ENCODE assay signal across 14 cellular contexts in the genomic region with DNA sequence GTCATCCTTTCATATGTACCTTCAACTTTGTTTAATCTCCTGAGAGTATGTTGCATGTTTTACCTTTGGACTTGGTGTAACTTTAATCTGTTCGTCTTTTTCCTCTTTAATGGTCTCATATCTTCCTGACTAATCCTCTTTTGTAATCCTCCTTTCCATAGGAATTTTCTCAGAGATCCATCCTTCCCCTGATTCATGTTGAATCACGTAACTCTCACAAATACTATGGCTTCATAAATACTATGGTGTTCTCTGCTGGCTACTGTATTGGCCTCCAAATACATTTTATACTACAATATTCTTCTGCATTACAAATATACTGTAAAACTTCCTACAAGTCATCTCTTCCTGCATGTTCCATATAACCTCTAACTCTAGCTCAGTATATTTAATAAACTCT.
DNase-seq lines count a peak whose midpoint lies in the region; TF ChIP-seq lines count a peak whose summit lies in the region.
"Had no signal": no experiment of that assay in that cellular context is flagged by ENCODE, and none has a peak within 500 bp of the region (broad histone marks: within the 10 kb centered on the region; RNA-seq: fewer than 3 reads in every experiment).

No MANE protein-coding gene starts in this region.

- TF ChIP-seq CTCF in SU-DHL-6 (IDR thresholded peaks at IDR 0.05; ENCODE audit: insufficient read depth, low read length, poor library complexity, severe bottlenecking) (no peak), epithelial cell of esophagus (IDR thresholded peaks at IDR 0.05; ENCODE audit: insufficient read depth, low read depth, low read length, missing control alignments) (no peak), thyroid gland (IDR thresholded peaks at IDR 0.05) (no peak)

- H3K36me3 Mint-ChIP-seq in activated naive CD4-positive, alpha-beta T cell treated with anti-CD3 and anti-CD28 coated beads, Interleukin-2, amount 10 ng/mL, durations not matched to agents 7 days and 5 days, result no peaks in the 10 kb centered on the region
- H3K36me3 Mint-ChIP-seq: CD4-positive, alpha-beta memory T cell had no signal

- TF ChIP-seq POLR2A in thyroid gland (IDR thresholded peaks at IDR 0.05), result no peak

- H3K79me2 ChIP-seq in SU-DHL-6 (ENCODE audit: insufficient read depth, low read length), result no peaks in the 10 kb centered on the region

- H4K20me1 ChIP-seq in SU-DHL-6 (ENCODE audit: low read depth, low read length), result no peaks in the 10 kb centered on the region

- H3K4me2 ChIP-seq in SU-DHL-6 (ENCODE audit: low read depth, low read length, poor library complexity, severe bottlenecking), result no peak overlapping the region
- H3K4me2 ChIP-seq: A549 had no signal

- CTCF ChIA-PET in activated naive CD4-positive, alpha-beta T cell treated with anti-CD3 and anti-CD28 coated beads, Interleukin-2, amount 10 ng/mL, durations not matched to agents 7 days and 5 days (lab: Charles Lee), result no interaction called here

- H3K27ac ChIP-seq in SU-DHL-6 (ENCODE audit: low read depth, low read length) (no peak overlapping the region), thyroid gland (no peak overlapping the region)
- H3K27ac ChIP-seq: A549, C4-2B, HL-60 had no signal

- H3K4me3 Mint-ChIP-seq in activated naive CD4-positive, alpha-beta T cell treated with anti-CD3 and anti-CD28 coated beads, Interleukin-2, amount 10 ng/mL, durations not matched to agents 7 days and 5 days, result no peak overlapping the region
- H3K4me3 Mint-ChIP-seq: CD4-positive, alpha-beta memory T cell had no signal

- no peaks in the 10 kb centered on the region for H3K36me3 ChIP-seq in SU-DHL-6 (ENCODE audit: low read length)
- H3K36me3 ChIP-seq in thyroid gland, result no peaks in the 10 kb centered on the region
- H3K36me3 ChIP-seq: BE2C had no signal

- no peaks in the 10 kb centered on the region for H3K27me3 Mint-ChIP-seq in activated naive CD4-positive, alpha-beta T cell treated with anti-CD3 and anti-CD28 coated beads, Interleukin-2, amount 10 ng/mL, durations not matched to agents 7 days and 5 days
- H3K27me3 Mint-ChIP-seq: CD4-positive, alpha-beta memory T cell had no signal

- no peak overlapping the region for H3K9ac ChIP-seq in SU-DHL-6 (ENCODE audit: low read length)

- WGBS in thyroid gland, 2 donors, result 48 to 57% methylated on average over 2 of the region's 2 CpGs

- H3K9me3 Mint-ChIP-seq in activated naive CD4-positive, alpha-beta T cell treated with anti-CD3 and anti-CD28 coated beads, Interleukin-2, amount 10 ng/mL, durations not matched to agents 7 days and 5 days, result peaks cover 4% of the 10 kb centered on the region

- no peaks in the 10 kb centered on the region for H3F3A ChIP-seq in SU-DHL-6 (ENCODE audit: insufficient read depth)

- intact Hi-C loops in thyroid gland (cut with DNase I), result no loop called here

- H3K4me1 Mint-ChIP-seq in activated naive CD4-positive, alpha-beta T cell treated with anti-CD3 and anti-CD28 coated beads, Interleukin-2, amount 10 ng/mL, durations not matched to agents 7 days and 5 days, result no peaks in the 10 kb centered on the region
- H3K4me1 Mint-ChIP-seq: CD4-positive, alpha-beta memory T cell had no signal

- H3K9me3 ChIP-seq in SU-DHL-6 (ENCODE audit: insufficient read depth, low read length), result no peaks in the 10 kb centered on the region
- H3K9me3 ChIP-seq in thyroid gland, result no peaks in the 10 kb centered on the region
- H3K9me3 ChIP-seq: A549, BE2C had no signal

- H3K4me1 ChIP-seq in thyroid gland, result no peaks in the 10 kb centered on the region
- H3K4me1 ChIP-seq: A549, BE2C had no signal

- peak; percentile 4 for DNase-seq in LHCN-M2 (ENCODE audit: low read depth)
- DNase-seq in epithelial cell of esophagus (ENCODE audit: low read depth), result peak; percentile 12
- DNase-seq in stimulated activated CD4-positive, alpha-beta T cell treated with anti-CD3 and anti-CD28 coated beads, Interleukin-4, amount 100 ng/mL, for 24 hours, result no peak
- no peak for DNase-seq in activated naive CD4-positive, alpha-beta T cell treated with anti-CD3 and anti-CD28 coated beads, Interleukin-2, amount 10 ng/mL, durations not matched to agents 7 days and 5 days
- DNase-seq in G401 (ENCODE audit: low spot score), result no peak
- DNase-seq in thyroid gland, result no peak
- DNase-seq: BE2C; CD4-positive, alpha-beta memory T cell; DMS79 treated with DMSO at 0.1 percent for 48 hours; IMR-90 had no signal

- no peaks in the 10 kb centered on the region for H3K9me2 ChIP-seq in SU-DHL-6 (replicated peaks; ENCODE audit: insufficient read depth, low read length)

- no peaks in the 10 kb centered on the region for H3K27me3 ChIP-seq in SU-DHL-6 (ENCODE audit: low read length)
- H3K27me3 ChIP-seq in thyroid gland, result no peaks in the 10 kb centered on the region
- H3K27me3 ChIP-seq: BE2C had no signal

- in situ Hi-C loops in G401 (cut with HindIII; ENCODE audit: low sequenced_read_pairs), result no loop called here

- H3K27ac Mint-ChIP-seq in activated naive CD4-positive, alpha-beta T cell treated with anti-CD3 and anti-CD28 coated beads, Interleukin-2, amount 10 ng/mL, durations not matched to agents 7 days and 5 days, result no peak overlapping the region
- H3K27ac Mint-ChIP-seq: CD4-positive, alpha-beta memory T cell had no signal

- H3K4me3 ChIP-seq in SU-DHL-6 (ENCODE audit: insufficient read depth, low read length, poor library complexity, severe bottlenecking) (no peak overlapping the region), epithelial cell of esophagus (ENCODE audit: low read length) (no peak overlapping the region), thyroid gland (replicated peaks in 1 of 3) (no peak overlapping the region)
- H3K4me3 ChIP-seq: A549 had no signal

- peak overlapping the region; percentile 7 for H2AFZ ChIP-seq in SU-DHL-6 (ENCODE audit: low read depth, low read length, severe bottlenecking)

Comparison
In these comparisons a context has a peak if more than half of its experiments do, and no peak if none do; other contexts are left out.
1. DNase-seq: peak in LHCN-M2 (single experiment) and epithelial cell of esophagus (single experiment); none in stimulated activated CD4-positive, alpha-beta T cell treated with anti-CD3 and anti-CD28 coated beads, Interleukin-4, amount 100 ng/mL, for 24 hours (single experiment), activated naive CD4-positive, alpha-beta T cell treated with anti-CD3 and anti-CD28 coated beads, Interleukin-2, amount 10 ng/mL, durations not matched to agents 7 days and 5 days (single experiment), G401 (single experiment) and thyroid gland (0 of 2).